13 cellular contexts compared by ENCODE assay signal in the genomic region with DNA sequence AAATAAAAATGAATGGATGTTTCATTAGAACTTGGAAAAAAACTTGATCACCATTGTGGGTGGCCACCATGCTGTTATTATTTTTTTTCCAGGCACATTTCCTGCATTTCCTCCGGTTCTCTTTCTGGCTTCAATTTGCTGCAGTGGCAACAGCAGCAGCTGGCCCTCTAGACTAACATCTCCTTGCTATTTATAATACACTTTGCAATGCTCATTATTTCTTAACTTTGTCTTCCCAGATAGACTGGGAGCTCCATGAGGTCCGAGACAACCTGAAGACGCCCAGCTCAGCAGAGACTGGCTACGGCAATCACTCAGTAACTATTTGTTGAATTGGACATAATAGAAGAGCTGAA. TPM values are rescaled to one million over a fixed set of nuclear protein-coding genes. Genes with fewer than 3 reads are reported as not detected.
DNase-seq lines count a peak whose midpoint lies in the region; TF ChIP-seq lines count a peak whose summit lies in the region.
"Had no signal": no experiment of that assay in that cellular context is flagged by ENCODE, and none has a peak within 500 bp of the region (broad histone marks: within the 10 kb centered on the region; RNA-seq: fewer than 3 reads in every experiment).

No MANE protein-coding gene starts in this region.

- H3K9me3 ChIP-seq in breast epithelium: no peaks in the 10 kb centered on the region
- H3K9me3 ChIP-seq: spleen had no signal

- H3K27ac Mint-ChIP-seq in MCF 10A (ENCODE audit: low read depth, unreplicated experiment): peak overlapping the region; percentile 79
- H3K27ac Mint-ChIP-seq in mesothelial cell of epicardium: peak overlapping the region; percentile 96
- no peak overlapping the region for H3K27ac Mint-ChIP-seq in activated naive CD4-positive, alpha-beta T cell treated with anti-CD3 and anti-CD28 coated beads, Interleukin-2, amount 10 ng/mL, durations not matched to agents 7 days and 5 days

- H3K4me3 Mint-ChIP-seq in MCF 10A (ENCODE audit: unreplicated experiment) (no peak overlapping the region), mesothelial cell of epicardium (no peak overlapping the region)
- no peak overlapping the region for H3K4me3 Mint-ChIP-seq in activated naive CD4-positive, alpha-beta T cell treated with anti-CD3 and anti-CD28 coated beads, Interleukin-2, amount 10 ng/mL, durations not matched to agents 7 days and 5 days
- H3K4me3 Mint-ChIP-seq: neural crest cell had no signal

- CTCF ChIA-PET in MCF 10A (lab: Yijun Ruan, JAX): interaction anchor here (0.6 to 3.2 kb wide), 4 partner anchors 10 to 88 kb away, joined by 3 to 14 read pairs (median 4); no protein-coding TSS in a partner anchor
- CTCF ChIA-PET in activated naive CD4-positive, alpha-beta T cell treated with anti-CD3 and anti-CD28 coated beads, Interleukin-2, amount 10 ng/mL, durations not matched to agents 7 days and 5 days (lab: Charles Lee): interaction anchor here (0.5 to 2.0 kb wide), 2 partner anchors 9 to 141 kb away, joined by 3 to 5 read pairs; no protein-coding TSS in a partner anchor

- no peaks in the 10 kb centered on the region for H3K27me3 ChIP-seq in breast epithelium
- H3K27me3 ChIP-seq: spleen had no signal

- H3K36me3 ChIP-seq in breast epithelium: no peaks in the 10 kb centered on the region
- H3K36me3 ChIP-seq: spleen had no signal

- H3K4me1 Mint-ChIP-seq in MCF 10A (ENCODE audit: insufficient read depth, unreplicated experiment) (peaks cover 24% of the 10 kb centered on the region), mesothelial cell of epicardium (peaks cover 76% of the 10 kb centered on the region)
- peaks cover 8% of the 10 kb centered on the region for H3K4me1 Mint-ChIP-seq in activated naive CD4-positive, alpha-beta T cell treated with anti-CD3 and anti-CD28 coated beads, Interleukin-2, amount 10 ng/mL, durations not matched to agents 7 days and 5 days

- H3K9me3 Mint-ChIP-seq in MCF 10A (ENCODE audit: unreplicated experiment) (no peaks in the 10 kb centered on the region), mesothelial cell of epicardium (no peaks in the 10 kb centered on the region)
- peaks cover 4% of the 10 kb centered on the region for H3K9me3 Mint-ChIP-seq in activated naive CD4-positive, alpha-beta T cell treated with anti-CD3 and anti-CD28 coated beads, Interleukin-2, amount 10 ng/mL, durations not matched to agents 7 days and 5 days

- peak overlapping the region in 1 of 2 donors; percentile 27 for H3K27ac ChIP-seq in breast epithelium
- peak overlapping the region; percentile 51 to 63 for H3K27ac ChIP-seq in coronary artery
- H3K27ac ChIP-seq: spleen had no signal

- intact Hi-C loops in MCF 10A (cut with micrococcal nuclease): no loop called here
- intact Hi-C loops in breast epithelium (cut with DNase I; ENCODE audit: low total_unique reads): no loop called here

- POLR2A ChIA-PET in MCF 10A (lab: Yijun Ruan, JAX): interaction anchor here (0.5 to 1.5 kb wide), 6 partner anchors 9 to 446 kb away, joined by 3 to 10 read pairs (median 4); no protein-coding TSS in a partner anchor

- H3K27me3 Mint-ChIP-seq in MCF 10A (ENCODE audit: insufficient read depth, unreplicated experiment) (no peaks in the 10 kb centered on the region), mesothelial cell of epicardium (ENCODE audit: low read depth) (no peaks in the 10 kb centered on the region)
- H3K27me3 Mint-ChIP-seq in activated naive CD4-positive, alpha-beta T cell treated with anti-CD3 and anti-CD28 coated beads, Interleukin-2, amount 10 ng/mL, durations not matched to agents 7 days and 5 days: no peaks in the 10 kb centered on the region

- no peaks in the 10 kb centered on the region for H3K36me3 Mint-ChIP-seq in MCF 10A (ENCODE audit: insufficient read depth, unreplicated experiment)
- H3K36me3 Mint-ChIP-seq in mesothelial cell of epicardium: no peaks in the 10 kb centered on the region
- peaks cover 47% of the 10 kb centered on the region for H3K36me3 Mint-ChIP-seq in activated naive CD4-positive, alpha-beta T cell treated with anti-CD3 and anti-CD28 coated beads, Interleukin-2, amount 10 ng/mL, durations not matched to agents 7 days and 5 days

- TF ChIP-seq CTCF in MCF 10A (IDR thresholded peaks at IDR 0.05; ENCODE audit: unreplicated experiment) (no peak), breast epithelium (IDR thresholded peaks at IDR 0.05) (no peak), coronary artery (IDR thresholded peaks at IDR 0.05) (no peak), mesothelial cell of epicardium (IDR thresholded peaks at IDR 0.05; ENCODE audit: unreplicated experiment) (no peak)

- DNase-seq in MCF 10A (ENCODE audit: unreplicated experiment): no peak
- DNase-seq in breast epithelium (ENCODE audit: low spot score in 2 of 2): no peak
- no peak for DNase-seq in coronary artery (ENCODE audit: low spot score)
- no peak for DNase-seq in mesothelial cell of epicardium (ENCODE audit: low spot score in 2 of 2, unreplicated experiment in 2 of 2)
- DNase-seq in midbrain (lab: John Stamatoyannopoulos, UW): no peak
- DNase-seq in SHP77 treated with DMSO at 0.1 percent for 48 hours (lab: John Stamatoyannopoulos, UW): no peak
- DNase-seq in activated T-cell treated with anti-CD3 and anti-CD28 coated beads, Interleukin-2, amount 50 U/mL, for 48 hours: no peak
- DNase-seq in activated naive CD4-positive, alpha-beta T cell treated with anti-CD3 and anti-CD28 coated beads, Interleukin-2, amount 10 ng/mL, durations not matched to agents 7 days and 5 days: no peak
- DNase-seq: left colon, NCI-H146, NCI-H524 treated with DMSO at 0.1 percent for 48 hours, spleen had no signal

- H3K4me1 ChIP-seq in breast epithelium: peaks cover 0 to 5% of the 10 kb centered on the region in 2 donors
- H3K4me1 ChIP-seq: spleen had no signal

- no TSS peak for BruUV-seq in MCF 10A (replicated peaks; lab: Mats Ljungman, UMichigan)

- H3K4me3 ChIP-seq in breast epithelium: no peak overlapping the region
- no peak overlapping the region for H3K4me3 ChIP-seq in coronary artery

- no peak for TF ChIP-seq POLR2A in breast epithelium (IDR thresholded peaks at IDR 0.05)

RNA-seq across cellular contexts. Expression of gene ATP5PO, which starts 53.4 kb away (rescaled TPM):
- total RNA-seq in MCF 10A (2022) (147 and 196 TPM in 2 replicates), breast epithelium (100 to 1,000 TPM; 161 to 234 (median 170) TPM), mesothelial cell of epicardium (156 to 159 TPM (median 158 TPM) in 3 replicates)
